In genomic region chr1:93471911-93472310, GRCh38 we compare ENCODE assay signal across 10 cellular contexts. TPM values are rescaled to one million over a fixed set of nuclear protein-coding genes. Genes with fewer than 3 reads are reported as not detected.
DNase-seq lines count a peak whose midpoint lies in the region; ATAC-seq and TF ChIP-seq lines count a peak whose summit lies in the region.
"Had no signal": no experiment of that assay in that cellular context is flagged by ENCODE, and none has a peak within 500 bp of the region (broad histone marks: within the 10 kb centered on the region; RNA-seq: fewer than 3 reads in every experiment).

No MANE protein-coding gene starts in this region.

- H3K4me3 ChIP-seq in BJ (ENCODE audit: low read depth, low read length) (no peak overlapping the region), LNCaP clone FGC (ENCODE audit: low read depth, low read length) (no peak overlapping the region)

- POLR2A ChIA-PET in BJ (lab: Charles Lee): no interaction called here

- no peaks in the 10 kb centered on the region for H3K27me3 ChIP-seq in BJ (ENCODE audit: control insufficient read depth, insufficient read depth, low read length)

- CTCF ChIA-PET in BJ (lab: Yijun Ruan, JAX): no interaction called here

- TF ChIP-seq CTCF in BJ (IDR thresholded peaks at IDR 0.05; ENCODE audit: insufficient read depth, low read depth, low read length) (no peak), LNCaP clone FGC (IDR thresholded peaks at IDR 0.05; ENCODE audit: control insufficient read depth, extremely low read depth, insufficient read depth) (no peak)

- no peak for ATAC-seq in HG03135 (IDR thresholded peaks at IDR 0.05; ENCODE audit: unreplicated experiment)

- no peaks in the 10 kb centered on the region for H3K36me3 ChIP-seq in BJ (ENCODE audit: control insufficient read depth, insufficient read depth, low read length)

- DNase-seq in BJ (ENCODE audit: low read depth) (peak; percentile 68), LNCaP clone FGC (ENCODE audit: low read depth) (peak; percentile 82), dermis blood vessel endothelial cell (peak; percentile 67), myocyte (ENCODE audit: low read depth) (peak; percentile 57), NCI-H1436 treated with DMSO at 0.1 percent for 48 hours (lab: John Stamatoyannopoulos, UW) (no peak), anterior cingulate cortex (lab: John Stamatoyannopoulos, UW) (no peak), KG1 (lab: John Stamatoyannopoulos, UW) (no peak)
- DNase-seq: naive B cell, NCI-H1417 treated with DMSO at 0.1 percent for 48 hours had no signal

RNA-seq across cellular contexts. Expression of gene FNBP1L, which starts 24.0 kb away (rescaled TPM):
- 5.5 and 12.4 TPM in 2 replicates for polyA plus RNA-seq in BJ (2011; rRNA removed)
- 3.7 and 4.9 TPM in 2 replicates for polyA minus RNA-seq in BJ (2011; rRNA and poly(A)+ RNA removed)
- total RNA-seq in dermis blood vessel endothelial cell (82.4 and 93.0 TPM in 2 replicates), myocyte (14.9 and 19.8 TPM in 2 replicates)
- polyA plus RNA-seq in myocyte (2012): 10.2 TPM

Comparison
In these comparisons a context has a peak if more than half of its experiments do, and no peak if none do; other contexts are left out.
1. DNase-seq: peak in BJ (single experiment), LNCaP clone FGC (single experiment), dermis blood vessel endothelial cell (single experiment) and myocyte (single experiment); none in NCI-H1436 treated with DMSO at 0.1 percent for 48 hours (single experiment), anterior cingulate cortex (0 of 58) and KG1 (single experiment).